In genomic region chr20:37804584-37805566, GRCh38 we compare ENCODE assay signal across 1 cellular context.
TF ChIP-seq lines count a peak whose summit lies in the region.

No MANE protein-coding gene starts in this region.

TF ChIP-seq in GM12878, 131 proteins besides CTCF, POLR2A, EP300 and RAD21 (continued from another document and continues in another):
- TF ChIP-seq CHD2 (IDR thresholded peaks at IDR 0.05; ENCODE audit: borderline replicate concordance, low read depth, low read length) (no peak), SREBF1 (IDR thresholded peaks at IDR 0.05; ENCODE audit: low read length) (no peak), MYC (IDR thresholded peaks at IDR 0.05; ENCODE audit: insufficient read depth, insufficient read length, insufficient replicate concordance, low read length, severe bottlenecking) (no peak), MTA3 (IDR thresholded peaks at IDR 0.05; ENCODE audit: borderline replicate concordance, low read length) (0 out of 2 replicates have a peak, but pooled peaks have one; percentile 32), RCOR1 (conservative IDR thresholded peaks at IDR 0.05; ENCODE audit: low read depth, low read length) (0 out of 2 replicates have a peak, but pooled peaks have one; percentile 32), NFXL1 (IDR thresholded peaks at IDR 0.05; ENCODE audit: borderline replicate concordance) (no peak), STAT1 (conservative IDR thresholded peaks at IDR 0.05) (no peak), SMAD5 (IDR thresholded peaks at IDR 0.05; ENCODE audit: low read depth) (no peak), SMC3 (IDR thresholded peaks at IDR 0.05; ENCODE audit: borderline replicate concordance, low read length) (no peak), TCF3 (IDR thresholded peaks at IDR 0.05; ENCODE audit: borderline replicate concordance, insufficient read depth, low read depth, low read length) (peak; percentile 78; the same call in 1 of the 2 replicates), ZNF592 (IDR thresholded peaks at IDR 0.05) (no peak), SIN3A (IDR thresholded peaks at IDR 0.05; ENCODE audit: low read depth, low read length) (no peak), NFIC (IDR thresholded peaks at IDR 0.05; ENCODE audit: low read depth, low read length) (no peak; the same call in 1 of the 2 replicates), SPI1 (IDR thresholded peaks at IDR 0.05; ENCODE audit: borderline replicate concordance, insufficient read depth, low read depth, low read length) (peak; percentile 80; the same call in 1 of the 2 replicates), TBL1XR1 (IDR thresholded peaks at IDR 0.05; ENCODE audit: low read depth, low read length) (no peak), RB1 (IDR thresholded peaks at IDR 0.05; ENCODE audit: borderline replicate concordance) (no peak), RBBP5 (conservative IDR thresholded peaks at IDR 0.05) (no peak), IKZF2 (IDR thresholded peaks at IDR 0.05) (peak; percentile 60 to 61), CBX3 (IDR thresholded peaks at IDR 0.05; ENCODE audit: borderline replicate concordance, low read depth) (no peak), E2F4 (IDR thresholded peaks at IDR 0.05; ENCODE audit: low read depth, low read length) (no peak), NFYA (IDR thresholded peaks at IDR 0.05; ENCODE audit: borderline replicate concordance, low read depth, low read length) (no peak), NKRF (conservative IDR thresholded peaks at IDR 0.05) (0 out of 2 replicates have a peak, but pooled peaks have one; percentile 26), YY1 (IDR thresholded peaks at IDR 0.05; ENCODE audit: low read depth, low read length) (no peak; the same call in 1 of the 2 replicates), JUND (IDR thresholded peaks at IDR 0.05; ENCODE audit: low read depth, low read length) (no peak), RFX5 (IDR thresholded peaks at IDR 0.05; ENCODE audit: low read depth, low read length) (no peak), KLF5 (IDR thresholded peaks at IDR 0.05; ENCODE audit: partially characterized antibody) (no peak), ZNF207 (IDR thresholded peaks at IDR 0.05; ENCODE audit: borderline replicate concordance) (no peak), EED (IDR thresholded peaks at IDR 0.05; ENCODE audit: low read depth) (peak; percentile 59), POLR2AphosphoS2 (IDR thresholded peaks at IDR 0.05; ENCODE audit: low read depth, low read length) (no peak), BACH1 (IDR thresholded peaks at IDR 0.05; ENCODE audit: borderline replicate concordance) (no peak; the same call in 1 of the 2 replicates), ESRRA (IDR thresholded peaks at IDR 0.05; ENCODE audit: low read length) (no peak), GABPA (IDR thresholded peaks at IDR 0.05; ENCODE audit: low read depth) (no peak), BMI1 (IDR thresholded peaks at IDR 0.05; ENCODE audit: borderline replicate concordance) (no peak), MYB (IDR thresholded peaks at IDR 0.05; ENCODE audit: borderline replicate concordance, low read depth, low read length) (no peak), POU2F2 (IDR thresholded peaks at IDR 0.05; ENCODE audit: borderline replicate concordance, low read depth, low read length) (peak; percentile 27; the same call in 1 of the 3 replicates), CEBPB (IDR thresholded peaks at IDR 0.05; ENCODE audit: borderline replicate concordance in 1 of 2, low read depth in 2 of 2, low read length in 2 of 2) (no peak), SIX5 (IDR thresholded peaks at IDR 0.05; ENCODE audit: low read depth, low read length, severe bottlenecking) (no peak), CHD4 (IDR thresholded peaks at IDR 0.05) (no peak), ZNF217 (IDR thresholded peaks at IDR 0.05) (no peak), PAX8 (IDR thresholded peaks at IDR 0.05) (no peak), IRF4 (IDR thresholded peaks at IDR 0.05; ENCODE audit: low read depth, low read length) (no peak), FOXM1 (IDR thresholded peaks at IDR 0.05; ENCODE audit: low read depth, low read length) (no peak), IRF5 (IDR thresholded peaks at IDR 0.05; ENCODE audit: borderline replicate concordance) (no peak)
- TF ChIP-seq, protein P1, sequence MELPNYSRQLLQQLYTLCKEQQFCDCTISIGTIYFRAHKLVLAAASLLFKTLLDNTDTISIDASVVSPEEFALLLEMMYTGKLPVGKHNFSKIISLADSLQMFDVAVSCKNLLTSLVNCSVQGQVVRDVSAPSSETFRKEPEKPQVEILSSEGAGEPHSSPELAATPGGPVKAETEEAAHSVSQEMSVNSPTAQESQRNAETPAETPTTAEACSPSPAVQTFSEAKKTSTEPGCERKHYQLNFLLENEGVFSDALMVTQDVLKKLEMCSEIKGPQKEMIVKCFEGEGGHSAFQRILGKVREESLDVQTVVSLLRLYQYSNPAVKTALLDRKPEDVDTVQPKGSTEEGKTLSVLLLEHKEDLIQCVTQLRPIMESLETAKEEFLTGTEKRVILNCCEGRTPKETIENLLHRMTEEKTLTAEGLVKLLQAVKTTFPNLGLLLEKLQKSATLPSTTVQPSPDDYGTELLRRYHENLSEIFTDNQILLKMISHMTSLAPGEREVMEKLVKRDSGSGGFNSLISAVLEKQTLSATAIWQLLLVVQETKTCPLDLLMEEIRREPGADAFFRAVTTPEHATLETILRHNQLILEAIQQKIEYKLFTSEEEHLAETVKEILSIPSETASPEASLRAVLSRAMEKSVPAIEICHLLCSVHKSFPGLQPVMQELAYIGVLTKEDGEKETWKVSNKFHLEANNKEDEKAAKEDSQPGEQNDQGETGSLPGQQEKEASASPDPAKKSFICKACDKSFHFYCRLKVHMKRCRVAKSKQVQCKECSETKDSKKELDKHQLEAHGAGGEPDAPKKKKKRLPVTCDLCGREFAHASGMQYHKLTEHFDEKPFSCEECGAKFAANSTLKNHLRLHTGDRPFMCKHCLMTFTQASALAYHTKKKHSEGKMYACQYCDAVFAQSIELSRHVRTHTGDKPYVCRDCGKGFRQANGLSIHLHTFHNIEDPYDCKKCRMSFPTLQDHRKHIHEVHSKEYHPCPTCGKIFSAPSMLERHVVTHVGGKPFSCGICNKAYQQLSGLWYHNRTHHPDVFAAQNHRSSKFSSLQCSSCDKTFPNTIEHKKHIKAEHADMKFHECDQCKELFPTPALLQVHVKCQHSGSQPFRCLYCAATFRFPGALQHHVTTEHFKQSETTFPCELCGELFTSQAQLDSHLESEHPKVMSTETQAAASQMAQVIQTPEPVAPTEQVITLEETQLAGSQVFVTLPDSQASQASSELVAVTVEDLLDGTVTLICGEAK (IDR thresholded peaks at IDR 0.05; ENCODE audit: borderline replicate concordance), result no peak
- TF ChIP-seq, protein P2, sequence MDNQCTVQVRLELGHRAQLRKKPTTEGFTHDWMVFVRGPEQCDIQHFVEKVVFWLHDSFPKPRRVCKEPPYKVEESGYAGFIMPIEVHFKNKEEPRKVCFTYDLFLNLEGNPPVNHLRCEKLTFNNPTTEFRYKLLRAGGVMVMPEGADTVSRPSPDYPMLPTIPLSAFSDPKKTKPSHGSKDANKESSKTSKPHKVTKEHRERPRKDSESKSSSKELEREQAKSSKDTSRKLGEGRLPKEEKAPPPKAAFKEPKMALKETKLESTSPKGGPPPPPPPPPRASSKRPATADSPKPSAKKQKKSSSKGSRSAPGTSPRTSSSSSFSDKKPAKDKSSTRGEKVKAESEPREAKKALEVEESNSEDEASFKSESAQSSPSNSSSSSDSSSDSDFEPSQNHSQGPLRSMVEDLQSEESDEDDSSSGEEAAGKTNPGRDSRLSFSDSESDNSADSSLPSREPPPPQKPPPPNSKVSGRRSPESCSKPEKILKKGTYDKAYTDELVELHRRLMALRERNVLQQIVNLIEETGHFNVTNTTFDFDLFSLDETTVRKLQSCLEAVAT (IDR thresholded peaks at IDR 0.05), result 0 out of 2 replicates have a peak, but pooled peaks have one; percentile 39
- TF ChIP-seq, protein P3, sequence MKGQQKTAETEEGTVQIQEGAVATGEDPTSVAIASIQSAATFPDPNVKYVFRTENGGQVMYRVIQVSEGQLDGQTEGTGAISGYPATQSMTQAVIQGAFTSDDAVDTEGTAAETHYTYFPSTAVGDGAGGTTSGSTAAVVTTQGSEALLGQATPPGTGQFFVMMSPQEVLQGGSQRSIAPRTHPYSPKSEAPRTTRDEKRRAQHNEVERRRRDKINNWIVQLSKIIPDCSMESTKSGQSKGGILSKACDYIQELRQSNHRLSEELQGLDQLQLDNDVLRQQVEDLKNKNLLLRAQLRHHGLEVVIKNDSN (IDR thresholded peaks at IDR 0.05; ENCODE audit: borderline replicate concordance, extremely low read length, insufficient read depth, low read depth, low read length), result no peak
- TF ChIP-seq, protein P4, sequence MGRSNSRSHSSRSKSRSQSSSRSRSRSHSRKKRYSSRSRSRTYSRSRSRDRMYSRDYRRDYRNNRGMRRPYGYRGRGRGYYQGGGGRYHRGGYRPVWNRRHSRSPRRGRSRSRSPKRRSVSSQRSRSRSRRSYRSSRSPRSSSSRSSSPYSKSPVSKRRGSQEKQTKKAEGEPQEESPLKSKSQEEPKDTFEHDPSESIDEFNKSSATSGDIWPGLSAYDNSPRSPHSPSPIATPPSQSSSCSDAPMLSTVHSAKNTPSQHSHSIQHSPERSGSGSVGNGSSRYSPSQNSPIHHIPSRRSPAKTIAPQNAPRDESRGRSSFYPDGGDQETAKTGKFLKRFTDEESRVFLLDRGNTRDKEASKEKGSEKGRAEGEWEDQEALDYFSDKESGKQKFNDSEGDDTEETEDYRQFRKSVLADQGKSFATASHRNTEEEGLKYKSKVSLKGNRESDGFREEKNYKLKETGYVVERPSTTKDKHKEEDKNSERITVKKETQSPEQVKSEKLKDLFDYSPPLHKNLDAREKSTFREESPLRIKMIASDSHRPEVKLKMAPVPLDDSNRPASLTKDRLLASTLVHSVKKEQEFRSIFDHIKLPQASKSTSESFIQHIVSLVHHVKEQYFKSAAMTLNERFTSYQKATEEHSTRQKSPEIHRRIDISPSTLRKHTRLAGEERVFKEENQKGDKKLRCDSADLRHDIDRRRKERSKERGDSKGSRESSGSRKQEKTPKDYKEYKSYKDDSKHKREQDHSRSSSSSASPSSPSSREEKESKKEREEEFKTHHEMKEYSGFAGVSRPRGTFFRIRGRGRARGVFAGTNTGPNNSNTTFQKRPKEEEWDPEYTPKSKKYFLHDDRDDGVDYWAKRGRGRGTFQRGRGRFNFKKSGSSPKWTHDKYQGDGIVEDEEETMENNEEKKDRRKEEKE (IDR thresholded peaks at IDR 0.05), result no peak
